ENCODE assay signal across 25 cellular contexts in genomic region chr1:113714606-113715269, GRCh38. TPM values are rescaled to one million over a fixed set of nuclear protein-coding genes. Genes with fewer than 3 reads are reported as not detected.
DNase-seq lines count a peak whose midpoint lies in the region; TF ChIP-seq lines count a peak whose summit lies in the region.
"Had no signal": no experiment of that assay in that cellular context is flagged by ENCODE, and none has a peak within 500 bp of the region (broad histone marks: within the 10 kb centered on the region; RNA-seq: fewer than 3 reads in every experiment).

No MANE protein-coding gene starts in this region.

- H3K79me1 ChIP-seq in neuronal stem cell (ENCODE audit: low read depth, low read length): no peaks in the 10 kb centered on the region

- DNase-seq in ELF-1 (ENCODE audit: low read depth, low spot score) (peak; percentile 4), OCI-M1 (lab: John Stamatoyannopoulos, UW) (peak; percentile 29), epithelial cell of esophagus (ENCODE audit: low read depth) (no peak), neuronal stem cell (ENCODE audit: low spot score) (no peak), NCI-H82 treated with DMSO at 0.1 percent for 48 hours (lab: John Stamatoyannopoulos, UW; ENCODE audit: unreplicated experiment) (no peak), NCI-H82 (lab: John Stamatoyannopoulos, UW) (no peak)
- no peak for DNase-seq in stimulated activated CD4-positive, alpha-beta T cell treated with anti-CD3 and anti-CD28 coated beads, Interleukin-4, amount 100 ng/mL, for 1 hour
- no peak for DNase-seq in effector CD8-positive, alpha-beta T cell (lab: John Stamatoyannopoulos, UW)
- DNase-seq: ACHN; activated CD4-positive, alpha-beta T cell treated with anti-CD3 and anti-CD28 coated beads for 36 hours; activated effector memory CD4-positive, alpha-beta T cell treated with anti-CD3 and anti-CD28 coated beads, Interleukin-2, amount 50 U/mL, for 16 hours; activated T-cell treated with anti-CD3 and anti-CD28 coated beads, Interleukin-2, amount 50 U/mL, for 1 hour; COR-L47; DMS79; glutamatergic neuron; HFFc6; islet precursor cell; NCI-H1092; NCI-H187 treated with DMSO at 0.1 percent for 48 hours; stimulated activated CD4-positive, alpha-beta T cell treated with anti-CD3 and anti-CD28 coated beads, Interleukin-2, amount 100 ng/mL, for 24 hours had no signal

- H2BK12ac ChIP-seq in neuronal stem cell (ENCODE audit: low read length): no peak overlapping the region

- H3K23ac ChIP-seq in neuronal stem cell (ENCODE audit: low read depth, low read length, poor library complexity): no peak overlapping the region

- no peak overlapping the region for H2AFZ ChIP-seq in neuronal stem cell (ENCODE audit: low read length)
- H2AFZ ChIP-seq: parathyroid adenoma had no signal

- no peak overlapping the region for H4K91ac ChIP-seq in neuronal stem cell (ENCODE audit: low read depth, low read length, poor library complexity)

- H3K4ac ChIP-seq in neuronal stem cell (ENCODE audit: low read length): no peak overlapping the region

- no peak overlapping the region for H2BK120ac ChIP-seq in neuronal stem cell (ENCODE audit: low read depth, low read length)

- peak; percentile 14 for TF ChIP-seq CTCF in epithelial cell of esophagus (IDR thresholded peaks at IDR 0.05; ENCODE audit: insufficient read depth, low read depth, low read length, missing control alignments)

- H3K36me3 ChIP-seq in neuronal stem cell (replicated peaks in 1 of 2; ENCODE audit: control insufficient read depth in 2 of 2, insufficient read depth in 2 of 2, low read length in 2 of 2): peaks cover 19 to 83% of the 10 kb centered on the region in 2 donors

- no peak overlapping the region for H3K27ac ChIP-seq in neuronal stem cell (replicated peaks; ENCODE audit: low read length)
- H3K27ac ChIP-seq: BLaER1, HL-60, parathyroid adenoma, right atrium auricular region, SJSA1 had no signal

- H3K18ac ChIP-seq in neuronal stem cell (ENCODE audit: low read length): no peak overlapping the region

- H4K8ac ChIP-seq in neuronal stem cell (ENCODE audit: low read depth, low read length): no peak overlapping the region

- no peaks in the 10 kb centered on the region for H3K4me1 ChIP-seq in neuronal stem cell (ENCODE audit: control insufficient read depth in 2 of 2, insufficient read depth in 1 of 2, low read depth in 1 of 2, low read length in 2 of 2)
- H3K4me1 ChIP-seq: BLaER1, parathyroid adenoma, right atrium auricular region, SJSA1 had no signal

- no peak overlapping the region for H2BK15ac ChIP-seq in neuronal stem cell (ENCODE audit: low read length)

- peak overlapping the region; percentile 57 for H3K9ac ChIP-seq in neuronal stem cell (ENCODE audit: low read depth, low read length, poor library complexity)
- H3K9ac ChIP-seq: BLaER1, parathyroid adenoma had no signal

- H3K4me3 ChIP-seq in epithelial cell of esophagus (ENCODE audit: low read length) (no peak overlapping the region), neuronal stem cell (ENCODE audit: low read length in 2 of 2) (no peak overlapping the region)
- H3K4me3 ChIP-seq: BLaER1, right atrium auricular region, SJSA1 had no signal

- no peak overlapping the region for H2BK5ac ChIP-seq in neuronal stem cell (ENCODE audit: low read length)

- no CpG with 5 or more reads among the region's 3 CpGs for WGBS in neuronal stem cell (ENCODE audit: extremely low coverage in 2 of 2, insufficient read length in 2 of 2, insufficient replicate concordance in 1 of 2), 2 donors

- H3K27me3 ChIP-seq in neuronal stem cell (ENCODE audit: control insufficient read depth in 3 of 3, insufficient read depth in 3 of 3, low read depth in 1 of 3, low read length in 3 of 3): no peaks in the 10 kb centered on the region
- H3K27me3 ChIP-seq: BLaER1, right atrium auricular region, SJSA1 had no signal

- H2AK5ac ChIP-seq in neuronal stem cell (ENCODE audit: low read depth, low read length): no peak overlapping the region

- peaks cover 5 to 35% of the 10 kb centered on the region in 2 donors for H3K9me3 ChIP-seq in neuronal stem cell (replicated peaks in 1 of 2; ENCODE audit: control insufficient read depth in 2 of 2, insufficient read depth in 1 of 2, low read depth in 1 of 2, low read length in 2 of 2)
- H3K9me3 ChIP-seq: right atrium auricular region, SJSA1 had no signal

- no peak overlapping the region for H3K14ac ChIP-seq in neuronal stem cell (ENCODE audit: low read length)

- no peak overlapping the region for H3K4me2 ChIP-seq in neuronal stem cell (ENCODE audit: insufficient read depth, low read length, poor library complexity, severe bottlenecking)
- H3K4me2 ChIP-seq: BLaER1 had no signal

RNA-seq across cellular contexts. Expression of gene PHTF1, which starts 44.5 kb away (rescaled TPM):
- polyA plus RNA-seq in neuronal stem cell (2013, experiment 1 of 2): 35.9 TPM
- 36.6 TPM for polyA plus RNA-seq in neuronal stem cell (2013, experiment 2 of 2)

Comparison
In these comparisons a context has a peak if more than half of its experiments do, and no peak if none do; other contexts are left out.
1. DNase-seq: peak in ELF-1 (single experiment) and OCI-M1 (single experiment); none in epithelial cell of esophagus (single experiment), neuronal stem cell (single experiment), stimulated activated CD4-positive, alpha-beta T cell treated with anti-CD3 and anti-CD28 coated beads, Interleukin-4, amount 100 ng/mL, for 1 hour (single experiment), NCI-H82 treated with DMSO at 0.1 percent for 48 hours (single experiment), effector CD8-positive, alpha-beta T cell (single experiment) and NCI-H82 (single experiment).